In genomic region chr1:62841587-62842169, GRCh38 we compare ENCODE assay signal across 9 cellular contexts. TPM values are rescaled to one million over a fixed set of nuclear protein-coding genes. Genes with fewer than 3 reads are reported as not detected.
DNase-seq lines count a peak whose midpoint lies in the region; ATAC-seq and TF ChIP-seq lines count a peak whose summit lies in the region.
"Had no signal": no experiment of that assay in that cellular context is flagged by ENCODE, and none has a peak within 500 bp of the region (broad histone marks: within the 10 kb centered on the region; RNA-seq: fewer than 3 reads in every experiment).

No MANE protein-coding gene starts in this region.

- peak; percentile 34 to 47 for ATAC-seq in CD4-positive, CD25-positive, alpha-beta regulatory T cell (ENCODE audit: low read depth in 2 of 2)
- peak; percentile 78 for ATAC-seq in GM18502 (IDR thresholded peaks at IDR 0.05; ENCODE audit: poor library complexity, unreplicated experiment)

- no peak overlapping the region for H3K27ac ChIP-seq in CD4-positive, CD25-positive, alpha-beta regulatory T cell (ENCODE audit: insufficient read depth, low read length, poor library complexity, severe bottlenecking)
- H3K27ac ChIP-seq in tibial nerve = no peak overlapping the region

- CTCF ChIA-PET in activated CD4-positive, alpha-beta memory T cell treated with anti-CD3 and anti-CD28 coated beads for 36 hours (lab: Charles Lee) = interaction anchor here (0.6 to 2.8 kb wide), 29 partner anchors 9 to 1946 kb away, joined by 3 to 32 read pairs (median 4); partner anchors contain the start of gene EFCAB7

- H3K27me3 ChIP-seq in CD4-positive, CD25-positive, alpha-beta regulatory T cell (ENCODE audit: control insufficient read depth, insufficient read depth, low read length) = no peaks in the 10 kb centered on the region
- no peaks in the 10 kb centered on the region for H3K27me3 ChIP-seq in kidney epithelial cell (ENCODE audit: control insufficient read depth, insufficient read depth, low read length)
- no peaks in the 10 kb centered on the region for H3K27me3 ChIP-seq in tibial nerve

- no peaks in the 10 kb centered on the region for H3K36me3 ChIP-seq in CD4-positive, CD25-positive, alpha-beta regulatory T cell (ENCODE audit: control insufficient read depth, insufficient read depth, low read length)
- H3K36me3 ChIP-seq in kidney epithelial cell (ENCODE audit: control insufficient read depth, insufficient read depth, low read length) (no peaks in the 10 kb centered on the region), tibial nerve (peaks cover 0 to 6% (median 0%) of the 10 kb centered on the region in 3 donors)

- H3K4me3 Mint-ChIP-seq in CD4-positive, CD25-positive, alpha-beta regulatory T cell = no peak overlapping the region
- no peak overlapping the region for H3K4me3 Mint-ChIP-seq in activated CD4-positive, alpha-beta memory T cell treated with anti-CD3 and anti-CD28 coated beads for 36 hours
- H3K4me3 Mint-ChIP-seq: T-helper 1 cell treated with Interleukin-12 subunit alpha and Interleukin-12 subunit beta and Interleukin-4 antibody, amounts not matched to agents 30 μg/mL and 1 μg/mL, for 36 hours had no signal

- no peak overlapping the region for H3K4me3 ChIP-seq in CD4-positive, CD25-positive, alpha-beta regulatory T cell (ENCODE audit: low read depth, low read length)
- no peak overlapping the region for H3K4me3 ChIP-seq in kidney epithelial cell (ENCODE audit: low read depth, low read length)
- no peak overlapping the region for H3K4me3 ChIP-seq in tibial nerve

- H3K27ac Mint-ChIP-seq in CD4-positive, CD25-positive, alpha-beta regulatory T cell = no peak overlapping the region
- H3K27ac Mint-ChIP-seq in activated CD4-positive, alpha-beta memory T cell treated with anti-CD3 and anti-CD28 coated beads for 36 hours = no peak overlapping the region
- H3K27ac Mint-ChIP-seq: T-helper 1 cell treated with Interleukin-12 subunit alpha and Interleukin-12 subunit beta and Interleukin-4 antibody, amounts not matched to agents 30 μg/mL and 1 μg/mL, for 36 hours had no signal

- peaks cover 4% of the 10 kb centered on the region for H3K4me1 ChIP-seq in CD4-positive, CD25-positive, alpha-beta regulatory T cell (ENCODE audit: control insufficient read depth, insufficient read depth, low read length, poor library complexity, severe bottlenecking)
- peaks cover 0 to 6% (median 0%) of the 10 kb centered on the region in 4 donors for H3K4me1 ChIP-seq in tibial nerve

- TF ChIP-seq CTCF in kidney epithelial cell (IDR thresholded peaks at IDR 0.05; ENCODE audit: insufficient read depth, low read length, poor library complexity, severe bottlenecking) (peak; percentile 63), tibial nerve (IDR thresholded peaks at IDR 0.05) (peak; percentile 41 to 75 (median 65))

- POLR2A ChIA-PET in activated CD4-positive, alpha-beta memory T cell treated with anti-CD3 and anti-CD28 coated beads for 36 hours (lab: Charles Lee) = no interaction called here

- TF ChIP-seq EP300 in tibial nerve (IDR thresholded peaks at IDR 0.05) = no peak

- H3K9me3 Mint-ChIP-seq in CD4-positive, CD25-positive, alpha-beta regulatory T cell = no peaks in the 10 kb centered on the region
- no peaks in the 10 kb centered on the region for H3K9me3 Mint-ChIP-seq in activated CD4-positive, alpha-beta memory T cell treated with anti-CD3 and anti-CD28 coated beads for 36 hours
- H3K9me3 Mint-ChIP-seq: T-helper 1 cell treated with Interleukin-12 subunit alpha and Interleukin-12 subunit beta and Interleukin-4 antibody, amounts not matched to agents 30 μg/mL and 1 μg/mL, for 36 hours had no signal

- WGBS in tibial nerve, 2 donors = 0 to 3% methylated on average over 3 of the region's 3 CpGs

- H3K9me3 ChIP-seq in CD4-positive, CD25-positive, alpha-beta regulatory T cell (ENCODE audit: control insufficient read depth in 2 of 2, low read length in 2 of 2) = no peaks in the 10 kb centered on the region
- no peaks in the 10 kb centered on the region for H3K9me3 ChIP-seq in tibial nerve

- no peaks in the 10 kb centered on the region for H3K4me1 Mint-ChIP-seq in CD4-positive, CD25-positive, alpha-beta regulatory T cell
- H3K4me1 Mint-ChIP-seq in activated CD4-positive, alpha-beta memory T cell treated with anti-CD3 and anti-CD28 coated beads for 36 hours (ENCODE audit: low read depth) = no peaks in the 10 kb centered on the region

- intact Hi-C loops in activated CD4-positive, alpha-beta memory T cell treated with anti-CD3 and anti-CD28 coated beads for 36 hours (cut with micrococcal nuclease) = loop anchor here (10.0 kb wide), 1 partner anchor 593 kb away; no protein-coding TSS in a partner anchor

- H3K36me3 Mint-ChIP-seq in CD4-positive, CD25-positive, alpha-beta regulatory T cell = peaks cover 3% of the 10 kb centered on the region
- no peaks in the 10 kb centered on the region for H3K36me3 Mint-ChIP-seq in activated CD4-positive, alpha-beta memory T cell treated with anti-CD3 and anti-CD28 coated beads for 36 hours

- peak; percentile 3 to 72 (median 49) for DNase-seq in CD4-positive, CD25-positive, alpha-beta regulatory T cell
- DNase-seq in HS-27A (ENCODE audit: low read depth) (peak; percentile 35), NCI-H774 (lab: John Stamatoyannopoulos, UW) (peak; percentile 18), brain pericyte (ENCODE audit: low read depth, low spot score) (peak; percentile 21), kidney epithelial cell (ENCODE audit: low read depth) (peak; percentile 10), tibial nerve (ENCODE audit: low spot score in 2 of 2) (peak in 1 of 2 donors; percentile 71)
- DNase-seq in activated CD4-positive, alpha-beta memory T cell treated with anti-CD3 and anti-CD28 coated beads for 36 hours = no peak

- H3K27me3 Mint-ChIP-seq in CD4-positive, CD25-positive, alpha-beta regulatory T cell = no peaks in the 10 kb centered on the region
- no peaks in the 10 kb centered on the region for H3K27me3 Mint-ChIP-seq in activated CD4-positive, alpha-beta memory T cell treated with anti-CD3 and anti-CD28 coated beads for 36 hours

- TF ChIP-seq POLR2A in tibial nerve (IDR thresholded peaks at IDR 0.05) = no peak

RNA-seq across cellular contexts. Expression of gene ATG4C, which starts 57.7 kb away (rescaled TPM):
- 5.3 TPM for total RNA-seq in CD4-positive, CD25-positive, alpha-beta regulatory T cell
- 10 to 100 TPM; 10.4 to 16.9 (median 14.2) TPM for polyA plus RNA-seq in CD4-positive, CD25-positive, alpha-beta regulatory T cell
- 5.1 and 5.6 TPM in 2 replicates for total RNA-seq in kidney epithelial cell
- 10 to 100 TPM in 1 of 4 donors, 1 to 10 TPM in 3; 3.9 to 14.2 (median 7.7) TPM for total RNA-seq in tibial nerve
- 10 to 100 TPM; 14.6 to 15.9 TPM for total RNA-seq in activated CD4-positive, alpha-beta memory T cell treated with anti-CD3 and anti-CD28 coated beads for 36 hours
